ENCODE assay signal across 8 cellular contexts in the genomic region with DNA sequence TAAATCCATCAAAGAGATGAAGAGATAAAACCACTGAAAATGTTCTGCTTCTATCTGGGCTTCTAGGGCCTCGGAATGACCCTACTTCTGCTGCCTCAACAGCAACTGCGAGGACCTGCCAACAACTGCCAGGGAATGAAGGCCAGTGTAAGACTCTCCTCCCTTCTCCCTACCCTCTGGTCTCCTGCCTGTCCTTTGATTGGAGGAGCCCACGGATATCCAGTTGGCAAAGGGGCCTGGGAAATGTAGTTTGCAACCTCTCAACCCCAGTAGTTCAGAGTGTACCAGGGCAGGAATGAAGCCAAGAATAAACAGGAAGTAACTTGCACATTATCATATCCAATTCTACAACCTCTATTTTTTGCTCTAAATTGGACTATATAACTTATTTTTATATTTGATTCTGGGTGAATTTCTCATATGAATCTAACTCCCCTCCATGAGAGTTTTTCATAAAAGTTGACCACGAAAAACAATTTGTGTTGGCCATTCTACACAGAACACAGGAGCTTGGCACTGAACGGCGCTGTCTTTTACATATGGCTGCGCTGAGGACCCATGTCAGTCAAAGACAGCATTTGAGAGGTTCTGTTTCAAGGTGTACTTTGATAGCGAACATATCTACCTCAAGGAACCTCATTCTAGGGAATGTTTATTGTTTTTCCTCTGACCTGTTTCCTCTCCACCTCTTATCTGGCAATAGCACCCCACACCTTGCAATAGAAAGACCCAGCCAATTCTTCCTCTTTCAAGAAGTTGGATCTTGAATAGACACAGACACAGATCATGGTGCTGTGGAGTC.
DNase-seq lines count a peak whose midpoint lies in the region; ATAC-seq and TF ChIP-seq lines count a peak whose summit lies in the region.

No MANE protein-coding gene starts in this region.

- H4K20me1 ChIP-seq in SU-DHL-6 (ENCODE audit: low read depth, low read length), result no peaks in the 10 kb centered on the region

- no peaks in the 10 kb centered on the region for H3K79me2 ChIP-seq in SU-DHL-6 (ENCODE audit: insufficient read depth, low read length)

- no peak overlapping the region for H3K4me3 Mint-ChIP-seq in CD4-positive, alpha-beta memory T cell

- peaks cover 4% of the 10 kb centered on the region; the same call in 1 of the 2 replicates for H3K9me3 ChIP-seq in SU-DHL-6 (ENCODE audit: insufficient read depth, low read length)
- no peaks in the 10 kb centered on the region for H3K9me3 ChIP-seq in CD4-positive, alpha-beta memory T cell (ENCODE audit: control insufficient read depth in 1 of 2, low read length in 2 of 2)

- H3K4me2 ChIP-seq in SU-DHL-6 (ENCODE audit: low read depth, low read length, poor library complexity, severe bottlenecking), result no peak overlapping the region

- CTCF ChIA-PET in CD4-positive, alpha-beta memory T cell (lab: Charles Lee; ENCODE audit: partially characterized antibody), result no interaction called here

- peaks cover 0 to 3% (median 1%) of the 10 kb centered on the region in 4 donors for H3K4me1 Mint-ChIP-seq in CD4-positive, alpha-beta memory T cell

- H3K9me2 ChIP-seq in SU-DHL-6 (replicated peaks; ENCODE audit: insufficient read depth, low read length), result no peaks in the 10 kb centered on the region

- no peaks in the 10 kb centered on the region for H3K9me3 Mint-ChIP-seq in CD4-positive, alpha-beta memory T cell

- H3K36me3 ChIP-seq in SU-DHL-6 (ENCODE audit: low read length), result no peaks in the 10 kb centered on the region
- no peaks in the 10 kb centered on the region for H3K36me3 ChIP-seq in CD4-positive, alpha-beta memory T cell (ENCODE audit: insufficient read depth, low read length)

- no peak for TF ChIP-seq CTCF in SU-DHL-6 (IDR thresholded peaks at IDR 0.05; ENCODE audit: insufficient read depth, low read length, poor library complexity, severe bottlenecking)

- ATAC-seq in GM21360 (IDR thresholded peaks at IDR 0.05; ENCODE audit: unreplicated experiment), result no peak
- ATAC-seq in HG03108 (IDR thresholded peaks at IDR 0.05; ENCODE audit: unreplicated experiment), result no peak
- no peak for ATAC-seq in GM18861 (IDR thresholded peaks at IDR 0.05; ENCODE audit: unreplicated experiment)

- DNase-seq in DMS 273 treated with DMSO at 0.1 percent for 48 hours (lab: John Stamatoyannopoulos, UW) (peak; percentile 83), MV-4-11 (lab: John Stamatoyannopoulos, UW) (peak; percentile 86), iPS-NIHi11 (ENCODE audit: low spot score) (peak; percentile 83)
- DNase-seq in CD4-positive, alpha-beta memory T cell, result no peak

- no peaks in the 10 kb centered on the region for H3K4me1 ChIP-seq in CD4-positive, alpha-beta memory T cell (ENCODE audit: insufficient read depth, low read length)

- peak overlapping the region in 1 of 7 donors; percentile 65 for H3K27ac Mint-ChIP-seq in CD4-positive, alpha-beta memory T cell

- intact Hi-C loops in CD4-positive, alpha-beta memory T cell (cut with micrococcal nuclease), result no loop called here

- no peaks in the 10 kb centered on the region for H3K36me3 Mint-ChIP-seq in CD4-positive, alpha-beta memory T cell

- peaks cover 0 to 3% of the 10 kb centered on the region in 2 donors for H3K27me3 Mint-ChIP-seq in CD4-positive, alpha-beta memory T cell

- H3F3A ChIP-seq in SU-DHL-6 (ENCODE audit: insufficient read depth), result no peaks in the 10 kb centered on the region

- peak overlapping the region; percentile 41 for H2AFZ ChIP-seq in SU-DHL-6 (ENCODE audit: low read depth, low read length, severe bottlenecking)

- H3K9ac ChIP-seq in SU-DHL-6 (ENCODE audit: low read length), result no peak overlapping the region

- POLR2A ChIA-PET in CD4-positive, alpha-beta memory T cell (lab: Charles Lee; ENCODE audit: partially characterized antibody), result no interaction called here

- H3K27me3 ChIP-seq in SU-DHL-6 (ENCODE audit: low read length), result no peaks in the 10 kb centered on the region
- no peaks in the 10 kb centered on the region for H3K27me3 ChIP-seq in CD4-positive, alpha-beta memory T cell (ENCODE audit: insufficient read depth, low read length)

- H3K4me3 ChIP-seq in SU-DHL-6 (ENCODE audit: insufficient read depth, low read length, poor library complexity, severe bottlenecking), result no peak overlapping the region
- H3K4me3 ChIP-seq in CD4-positive, alpha-beta memory T cell (ENCODE audit: low read length in 2 of 2), result no peak overlapping the region

- no peak overlapping the region for H3K27ac ChIP-seq in SU-DHL-6 (ENCODE audit: low read depth, low read length)
- no peak overlapping the region for H3K27ac ChIP-seq in CD4-positive, alpha-beta memory T cell (ENCODE audit: low read depth, low read length)

Comparison
In these comparisons a context has a peak if more than half of its experiments do, and no peak if none do; other contexts are left out.
1. DNase-seq: peak in DMS 273 treated with DMSO at 0.1 percent for 48 hours (single experiment), MV-4-11 (single experiment) and iPS-NIHi11 (single experiment); none in CD4-positive, alpha-beta memory T cell (0 of 5).